In the genomic region with DNA sequence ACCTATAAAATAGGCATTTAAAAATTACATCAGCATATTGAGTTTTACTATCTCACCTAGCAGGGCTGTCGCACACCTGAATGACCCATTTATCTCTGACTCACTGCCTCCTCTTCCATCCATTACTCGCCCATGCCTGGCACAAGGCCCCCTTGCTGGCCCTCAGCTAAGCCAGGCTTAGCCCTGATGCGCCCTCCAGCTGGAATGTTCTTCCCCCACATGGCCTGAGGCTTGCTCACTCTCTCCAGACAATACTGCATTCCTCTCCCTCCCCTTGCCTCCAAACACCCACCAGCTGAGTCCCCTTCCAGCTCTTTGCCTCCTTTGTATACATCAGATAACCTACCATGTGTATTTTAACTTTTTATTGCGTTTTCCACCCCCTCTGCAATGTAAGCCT, we compare ENCODE assay signal across 10 cellular contexts. TPM values are rescaled to one million over a fixed set of nuclear protein-coding genes. Genes with fewer than 3 reads are reported as not detected.
A peak's percentile ranks its signal among the peaks of the same experiment; 100 is the strongest.
DNase-seq lines count a peak whose midpoint lies in the region; FAIRE-seq and TF ChIP-seq lines count a peak whose summit lies in the region.
"Had no signal": no experiment of that assay in that cellular context is flagged by ENCODE, and none has a peak within 500 bp of the region (broad histone marks: within the 10 kb centered on the region; RNA-seq: fewer than 3 reads in every experiment).

No MANE protein-coding gene starts in this region.

- in situ Hi-C loops in astrocyte of the spinal cord (cut with HindIII; ENCODE audit: low sequenced_read_pairs) = no loop called here

- WGBS in mesenchymal stem cell = 63% methylated on average over 4 of the region's 4 CpGs

- no peak overlapping the region for H4K8ac ChIP-seq in mesenchymal stem cell (ENCODE audit: low read length)

- H2BK120ac ChIP-seq in mesenchymal stem cell (ENCODE audit: low read depth, low read length) = no peak overlapping the region

- H3K4me2 ChIP-seq in mesenchymal stem cell (ENCODE audit: low read length, poor library complexity, severe bottlenecking) = no peak overlapping the region

- no peak overlapping the region for H2BK5ac ChIP-seq in mesenchymal stem cell (ENCODE audit: low read depth, low read length, poor library complexity, severe bottlenecking)

- H3K79me1 ChIP-seq in mesenchymal stem cell (replicated peaks; ENCODE audit: low read length, poor library complexity, severe bottlenecking) = peaks cover 7% of the 10 kb centered on the region

- H3K27me3 ChIP-seq in left ventricle myocardium inferior (ENCODE audit: low read depth) = no peaks in the 10 kb centered on the region
- no peaks in the 10 kb centered on the region for H3K27me3 ChIP-seq in mesenchymal stem cell (ENCODE audit: control insufficient read depth in 1 of 2, insufficient read depth in 1 of 2, low read length in 2 of 2)
- H3K27me3 ChIP-seq: cardiac muscle cell had no signal

- H3K4me1 ChIP-seq in left ventricle myocardium inferior = peaks cover 82% of the 10 kb centered on the region
- H3K4me1 ChIP-seq in mesenchymal stem cell (ENCODE audit: control insufficient read depth, insufficient read depth, low read depth, low read length) = peaks cover 5% of the 10 kb centered on the region

- no peaks in the 10 kb centered on the region for H3K36me3 ChIP-seq in left ventricle myocardium inferior
- H3K36me3 ChIP-seq in mesenchymal stem cell (ENCODE audit: control insufficient read depth in 1 of 2, insufficient read depth in 2 of 2, low read depth in 1 of 2, low read length in 2 of 2) = peaks cover 0 to 40% of the 10 kb centered on the region in 2 experiments
- H3K36me3 ChIP-seq: cardiac muscle cell had no signal

- no peak overlapping the region for H2AK5ac ChIP-seq in mesenchymal stem cell (ENCODE audit: low read length, severe bottlenecking)

- no peak overlapping the region for H3K4ac ChIP-seq in mesenchymal stem cell (ENCODE audit: low read depth in 1 of 2, low read length in 2 of 2)

- peak overlapping the region; percentile 61 for H3K9ac ChIP-seq in mesenchymal stem cell (ENCODE audit: low read length)

- intact Hi-C loops in left ventricle myocardium inferior (cut with micrococcal nuclease) (no loop called here), cardiac septum (cut with DNase I) (no loop called here)

- no peak overlapping the region for H4K91ac ChIP-seq in mesenchymal stem cell (ENCODE audit: low read length)

- H3K27ac ChIP-seq in left ventricle myocardium inferior (replicated peaks) (peak overlapping the region; percentile 34), mesenchymal stem cell (ENCODE audit: low read length, poor library complexity, severe bottlenecking) (no peak overlapping the region)
- H3K27ac ChIP-seq: cardiac muscle cell had no signal

- H2BK15ac ChIP-seq in mesenchymal stem cell (ENCODE audit: low read depth, poor library complexity, severe bottlenecking) = no peak overlapping the region

- no peak for TF ChIP-seq CTCF in left ventricle myocardium inferior (IDR thresholded peaks at IDR 0.05; ENCODE audit: borderline replicate concordance)
- no peak for TF ChIP-seq CTCF in astrocyte of the spinal cord (IDR thresholded peaks at IDR 0.05; ENCODE audit: low read depth, low read length)

- H3K18ac ChIP-seq in mesenchymal stem cell (ENCODE audit: low read depth in 1 of 2, low read length in 2 of 2) = no peak overlapping the region

- H3K14ac ChIP-seq in mesenchymal stem cell (ENCODE audit: low read length in 2 of 2) = peak overlapping the region in 1 of 2 experiments; percentile 69

- H3K23ac ChIP-seq in mesenchymal stem cell (ENCODE audit: low read length in 2 of 2) = no peak overlapping the region

- no peak overlapping the region for H2AFZ ChIP-seq in mesenchymal stem cell (ENCODE audit: low read depth, low read length)

- H3K9me3 ChIP-seq in left ventricle myocardium inferior (replicated peaks) = no peaks in the 10 kb centered on the region
- H3K9me3 ChIP-seq in mesenchymal stem cell (ENCODE audit: control insufficient read depth, low read length) = no peaks in the 10 kb centered on the region

- FAIRE-seq in urothelium cell line (lab: Jason Lieb, UNC) = no peak
- FAIRE-seq: keratinocyte had no signal

- H3K4me3 ChIP-seq in left ventricle myocardium inferior (no peak overlapping the region), astrocyte of the spinal cord (ENCODE audit: low read depth, low read length) (no peak overlapping the region), mesenchymal stem cell (ENCODE audit: insufficient read depth in 1 of 2, low read depth in 1 of 2, low read length in 2 of 2) (peak overlapping the region in 1 of 2 experiments; percentile 8)
- H3K4me3 ChIP-seq: cardiac muscle cell had no signal

- DNase-seq in left ventricle myocardium inferior = no peak
- no peak for DNase-seq in cardiac septum (ENCODE audit: low spot score)
- DNase-seq in astrocyte of the spinal cord (ENCODE audit: low read depth, low spot score) = peak; percentile 53
- peak; percentile 41 for DNase-seq in mesenchymal stem cell
- DNase-seq in urothelium cell line (ENCODE audit: low spot score) = peak; percentile 73
- DNase-seq in SIG-M5 (lab: John Stamatoyannopoulos, UW) = no peak
- no peak for DNase-seq in NCI-H1436 treated with DMSO at 0.1 percent for 48 hours (lab: John Stamatoyannopoulos, UW)
- no peak for DNase-seq in stimulated activated CD4-positive, alpha-beta T cell treated with anti-CD3 and anti-CD28 coated beads, Interleukin-2, amount 100 ng/mL, for 24 hours

- H2BK12ac ChIP-seq in mesenchymal stem cell (ENCODE audit: low read length in 2 of 2) = no peak overlapping the region

RNA-seq across cellular contexts. Expression of gene SH3BP5, which starts 7.2 kb away (rescaled TPM):
- total RNA-seq in left ventricle myocardium inferior (8.8 TPM), cardiac septum (11.4 TPM)
- 8.4 TPM for polyA plus RNA-seq in mesenchymal stem cell (2013, experiment 1 of 2)
- polyA plus RNA-seq in mesenchymal stem cell (2013, experiment 2 of 2) = 8.4 TPM

Comparison
In these comparisons a context has a peak if more than half of its experiments do, and no peak if none do; other contexts are left out.
1. DNase-seq: peak in astrocyte of the spinal cord (single experiment), mesenchymal stem cell (single experiment) and urothelium cell line (single experiment); none in left ventricle myocardium inferior (single experiment), cardiac septum (single experiment), SIG-M5 (single experiment), NCI-H1436 treated with DMSO at 0.1 percent for 48 hours (single experiment) and stimulated activated CD4-positive, alpha-beta T cell treated with anti-CD3 and anti-CD28 coated beads, Interleukin-2, amount 100 ng/mL, for 24 hours (0 of 2).